21 cellular contexts compared by ENCODE assay signal in genomic region chr6:85516168-85516567, GRCh38.
DNase-seq lines count a peak whose midpoint lies in the region; ATAC-seq, FAIRE-seq and TF ChIP-seq lines count a peak whose summit lies in the region.
"Had no signal": no experiment of that assay in that cellular context is flagged by ENCODE, and none has a peak within 500 bp of the region (broad histone marks: within the 10 kb centered on the region; RNA-seq: fewer than 3 reads in every experiment).

No MANE protein-coding gene starts in this region.

- H3K36me3 ChIP-seq in BJ (ENCODE audit: control insufficient read depth, insufficient read depth, low read length) (peaks cover 4% of the 10 kb centered on the region), bronchial epithelial cell (ENCODE audit: control insufficient read depth, insufficient read depth, low read length) (peaks cover 10% of the 10 kb centered on the region), left ventricle myocardium inferior (peaks cover 56% of the 10 kb centered on the region)

- H3K4me1 ChIP-seq in left ventricle myocardium inferior = no peaks in the 10 kb centered on the region
- H3K4me1 ChIP-seq: left lung, right lobe of liver had no signal

- POLR2A ChIA-PET in BJ (lab: Charles Lee) = no interaction called here

- no peak for TF ChIP-seq CTCF in BJ (IDR thresholded peaks at IDR 0.05; ENCODE audit: insufficient read depth, low read depth, low read length)
- no peak for TF ChIP-seq CTCF in bronchial epithelial cell (IDR thresholded peaks at IDR 0.05; ENCODE audit: insufficient read depth, low read length, severe bottlenecking)
- TF ChIP-seq CTCF in left ventricle myocardium inferior (IDR thresholded peaks at IDR 0.05; ENCODE audit: borderline replicate concordance) = no peak

- CTCF ChIA-PET in BJ (lab: Yijun Ruan, JAX) = interaction anchor here (1.0 kb wide), 1 partner anchor 10 kb away, joined by 3 read pairs; no protein-coding TSS in a partner anchor

- H3K27me3 ChIP-seq in BJ (ENCODE audit: control insufficient read depth, insufficient read depth, low read length) (no peaks in the 10 kb centered on the region), bronchial epithelial cell (ENCODE audit: control insufficient read depth, insufficient read depth, low read length) (no peaks in the 10 kb centered on the region), left ventricle myocardium inferior (ENCODE audit: low read depth) (no peaks in the 10 kb centered on the region)
- H3K27me3 ChIP-seq: left lung, neutrophil, right lobe of liver had no signal

- DNase-seq in BJ (ENCODE audit: low read depth) = peak; percentile 19
- peak; percentile 4 for DNase-seq in HuH-7 (ENCODE audit: low spot score)
- peak; percentile 47 for DNase-seq in bronchial epithelial cell (ENCODE audit: low read depth)
- no peak for DNase-seq in left lobe of liver (ENCODE audit: low spot score)
- DNase-seq in HK-2 (ENCODE audit: unreplicated experiment) = no peak
- DNase-seq in NCI-H187 (lab: John Stamatoyannopoulos, UW) = no peak
- DNase-seq in left ventricle myocardium inferior = no peak
- DNase-seq: activated CD8-positive, alpha-beta T cell treated with anti-CD3 and anti-CD28 coated beads, Interleukin-2, amount 10 ng/mL, durations not matched to agents 7 days and 5 days; activated naive CD8-positive, alpha-beta T cell treated with anti-CD3 and anti-CD28 coated beads for 36 hours; activated T-cell treated with anti-CD3 and anti-CD28 coated beads, Interleukin-2, amount 50 U/mL, for 72 hours; AML-193; effector CD8-positive, alpha-beta T cell; left lung; NCI-H1930; right lobe of liver; SHP77 treated with DMSO at 0.1 percent for 48 hours; stimulated activated CD4-positive, alpha-beta T cell treated with anti-CD3 and anti-CD28 coated beads, Interleukin-2, amount 100 ng/mL, for 24 hours had no signal

- FAIRE-seq in bronchial epithelial cell (lab: Jason Lieb, UNC) = no peak
- FAIRE-seq: H1 had no signal

- no peak overlapping the region for H3K27ac ChIP-seq in left ventricle myocardium inferior (replicated peaks)
- H3K27ac ChIP-seq: left lung, neutrophil, right lobe of liver had no signal

- no peaks in the 10 kb centered on the region for H3K9me3 ChIP-seq in left ventricle myocardium inferior (replicated peaks)
- H3K9me3 ChIP-seq: left lung, neutrophil, right lobe of liver had no signal

- ATAC-seq in left lobe of liver = peak; percentile 25
- ATAC-seq in GM18519 (IDR thresholded peaks at IDR 0.05; ENCODE audit: low FRiP score, unreplicated experiment) = no peak
- ATAC-seq: activated CD8-positive, alpha-beta T cell treated with anti-CD3 and anti-CD28 coated beads, Interleukin-2, amount 10 ng/mL, durations not matched to agents 7 days and 5 days; activated T-cell treated with anti-CD3 and anti-CD28 coated beads, Interleukin-2, amount 50 U/mL, for 72 hours; left lung; WTC11 had no signal

- H3K4me3 ChIP-seq in BJ (ENCODE audit: low read depth, low read length) = no peak overlapping the region
- H3K4me3 ChIP-seq in bronchial epithelial cell (ENCODE audit: low read depth, low read length) = no peak overlapping the region
- no peak overlapping the region for H3K4me3 ChIP-seq in left ventricle myocardium inferior
- H3K4me3 ChIP-seq: left lung, right lobe of liver had no signal

- intact Hi-C loops in left ventricle myocardium inferior (cut with micrococcal nuclease) = no loop called here

Comparison
In these comparisons a context has a peak if more than half of its experiments do, and no peak if none do; other contexts are left out.
1. DNase-seq: peak in BJ (single experiment), HuH-7 (single experiment) and bronchial epithelial cell (single experiment); none in left lobe of liver (single experiment), HK-2 (single experiment), NCI-H187 (0 of 2) and left ventricle myocardium inferior (single experiment).